7 cellular contexts compared by ENCODE assay signal in the genomic region with DNA sequence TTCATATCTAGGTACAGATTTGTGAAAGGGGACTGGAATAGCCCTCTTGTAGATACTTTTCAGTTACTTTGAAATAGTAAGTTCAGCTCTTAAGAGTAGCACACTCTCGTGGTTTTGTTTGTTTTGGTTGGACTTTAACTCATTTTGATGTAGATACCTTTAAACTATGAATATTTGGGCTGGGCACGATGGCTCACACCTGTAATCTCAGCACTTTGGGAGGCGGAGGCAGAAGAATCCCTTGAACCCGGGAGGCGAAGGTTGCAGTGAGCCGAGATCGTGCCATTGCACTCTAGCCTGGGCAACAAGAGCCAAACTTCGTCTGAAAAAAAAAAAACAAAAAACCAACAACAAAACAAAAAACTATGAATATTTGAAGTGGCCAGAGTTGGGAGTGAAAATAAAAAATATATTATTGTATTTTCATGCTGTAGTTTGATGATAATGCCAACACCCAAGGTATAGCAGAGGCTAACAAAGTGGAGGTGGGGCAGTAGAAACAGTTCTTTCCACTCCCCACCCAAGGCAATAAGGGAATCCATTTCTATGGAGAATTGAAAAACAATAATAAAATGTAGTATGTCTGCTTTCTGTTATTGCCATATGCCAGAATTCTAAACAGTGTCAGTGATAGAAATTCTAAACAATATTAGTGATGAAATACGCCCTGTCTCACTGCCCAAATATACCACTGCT. TPM values are rescaled to one million over a fixed set of nuclear protein-coding genes. Genes with fewer than 3 reads are reported as not detected.
DNase-seq lines count a peak whose midpoint lies in the region; ATAC-seq and TF ChIP-seq lines count a peak whose summit lies in the region.

No MANE protein-coding gene starts in this region.

- 48% methylated on average over 9 of the region's 9 CpGs for WGBS in right cardiac atrium

- H3K9me3 Mint-ChIP-seq in GM23338, result no peaks in the 10 kb centered on the region

- peaks cover 32% of the 10 kb centered on the region for H3K4me1 Mint-ChIP-seq in GM23338

- peaks cover 6% of the 10 kb centered on the region; the same call in 1 of the 2 replicates for H3K36me3 ChIP-seq in GM23338 (ENCODE audit: insufficient read depth)
- peaks cover 40% of the 10 kb centered on the region for H3K36me3 ChIP-seq in WERI-Rb-1

- no peak overlapping the region for H2AFZ ChIP-seq in GM23338

- H3K27me3 ChIP-seq in GM23338 (ENCODE audit: insufficient read depth) (no peaks in the 10 kb centered on the region), WERI-Rb-1 (ENCODE audit: insufficient read depth, low read depth, severe bottlenecking) (no peaks in the 10 kb centered on the region), right cardiac atrium (ENCODE audit: control insufficient read depth, insufficient read depth) (no peaks in the 10 kb centered on the region)

- ATAC-seq in GM23338, result no peak
- ATAC-seq in right cardiac atrium, result no peak
- ATAC-seq in HG02798 (IDR thresholded peaks at IDR 0.05; ENCODE audit: poor library complexity, unreplicated experiment), result no peak
- ATAC-seq in GM21447 (IDR thresholded peaks at IDR 0.05; ENCODE audit: unreplicated experiment), result no peak

- no peaks in the 10 kb centered on the region for H3K9me2 ChIP-seq in GM23338 (ENCODE audit: insufficient read depth)

- no peaks in the 10 kb centered on the region for H3K9me3 ChIP-seq in WERI-Rb-1 (ENCODE audit: severe bottlenecking)
- H3K9me3 ChIP-seq in right cardiac atrium (ENCODE audit: control insufficient read depth, low read length), result no peaks in the 10 kb centered on the region

- no peaks in the 10 kb centered on the region for H3K27me3 Mint-ChIP-seq in GM23338 (ENCODE audit: insufficient read depth, low read depth, poor library complexity)

- peaks cover 14% of the 10 kb centered on the region for H3K36me3 Mint-ChIP-seq in GM23338 (ENCODE audit: low read depth)

- H3K4me3 Mint-ChIP-seq in GM23338, result peak overlapping the region; percentile 96

- no peak overlapping the region for H3K27ac ChIP-seq in GM23338 (ENCODE audit: low read depth)
- H3K27ac ChIP-seq in WERI-Rb-1, result peak overlapping the region; percentile 94
- H3K27ac ChIP-seq in right cardiac atrium (ENCODE audit: low read length), result no peak overlapping the region
- peak overlapping the region in 2 of 21 experiments; percentile 88 to 93 for H3K27ac ChIP-seq in skin epidermis

- H3F3A ChIP-seq in GM23338 (replicated peaks; ENCODE audit: low read depth), result no peaks in the 10 kb centered on the region

- H3K79me2 ChIP-seq in GM23338 (replicated peaks; ENCODE audit: insufficient read depth), result peaks cover 64% of the 10 kb centered on the region

- H3K4me2 ChIP-seq in GM23338, result peak overlapping the region; percentile 91

- peak overlapping the region; percentile 54; the same call in 1 of the 2 replicates for H3K27ac Mint-ChIP-seq in GM23338

- peaks cover 40% of the 10 kb centered on the region for H4K20me1 ChIP-seq in GM23338 (replicated peaks; ENCODE audit: insufficient read depth)

- DNase-seq in GM23338 (ENCODE audit: low spot score) (no peak), WERI-Rb-1 (no peak), right cardiac atrium (no peak)
- DNase-seq in activated CD4-positive, CD25-positive, alpha-beta regulatory T cell (lab: John Stamatoyannopoulos, UW), result no peak

- TF ChIP-seq CTCF in GM23338 (conservative IDR thresholded peaks at IDR 0.05; ENCODE audit: low read depth in 2 of 2), result no peak
- TF ChIP-seq CTCF in WERI-Rb-1 (IDR thresholded peaks at IDR 0.05; ENCODE audit: low read depth, low read length), result no peak

- H3K4me1 ChIP-seq in GM23338 (ENCODE audit: insufficient read depth) (peaks cover 27% of the 10 kb centered on the region), right cardiac atrium (ENCODE audit: control insufficient read depth, insufficient read depth, low read length) (no peaks in the 10 kb centered on the region)

- intact Hi-C loops in right cardiac atrium (cut with DNase I), result no loop called here

- H3K4me3 ChIP-seq in GM23338 (peak overlapping the region; percentile 97), WERI-Rb-1 (ENCODE audit: low read depth, low read length) (peak overlapping the region; percentile 66), right cardiac atrium (ENCODE audit: low read length) (peak overlapping the region; percentile 86), skin epidermis (peak overlapping the region in 5 of 7 experiments; percentile 68 to 96 (median 72))

TF ChIP-seq in GM23338, 12 proteins besides CTCF, POLR2A, EP300 and RAD21:
- TF ChIP-seq, protein P1, sequence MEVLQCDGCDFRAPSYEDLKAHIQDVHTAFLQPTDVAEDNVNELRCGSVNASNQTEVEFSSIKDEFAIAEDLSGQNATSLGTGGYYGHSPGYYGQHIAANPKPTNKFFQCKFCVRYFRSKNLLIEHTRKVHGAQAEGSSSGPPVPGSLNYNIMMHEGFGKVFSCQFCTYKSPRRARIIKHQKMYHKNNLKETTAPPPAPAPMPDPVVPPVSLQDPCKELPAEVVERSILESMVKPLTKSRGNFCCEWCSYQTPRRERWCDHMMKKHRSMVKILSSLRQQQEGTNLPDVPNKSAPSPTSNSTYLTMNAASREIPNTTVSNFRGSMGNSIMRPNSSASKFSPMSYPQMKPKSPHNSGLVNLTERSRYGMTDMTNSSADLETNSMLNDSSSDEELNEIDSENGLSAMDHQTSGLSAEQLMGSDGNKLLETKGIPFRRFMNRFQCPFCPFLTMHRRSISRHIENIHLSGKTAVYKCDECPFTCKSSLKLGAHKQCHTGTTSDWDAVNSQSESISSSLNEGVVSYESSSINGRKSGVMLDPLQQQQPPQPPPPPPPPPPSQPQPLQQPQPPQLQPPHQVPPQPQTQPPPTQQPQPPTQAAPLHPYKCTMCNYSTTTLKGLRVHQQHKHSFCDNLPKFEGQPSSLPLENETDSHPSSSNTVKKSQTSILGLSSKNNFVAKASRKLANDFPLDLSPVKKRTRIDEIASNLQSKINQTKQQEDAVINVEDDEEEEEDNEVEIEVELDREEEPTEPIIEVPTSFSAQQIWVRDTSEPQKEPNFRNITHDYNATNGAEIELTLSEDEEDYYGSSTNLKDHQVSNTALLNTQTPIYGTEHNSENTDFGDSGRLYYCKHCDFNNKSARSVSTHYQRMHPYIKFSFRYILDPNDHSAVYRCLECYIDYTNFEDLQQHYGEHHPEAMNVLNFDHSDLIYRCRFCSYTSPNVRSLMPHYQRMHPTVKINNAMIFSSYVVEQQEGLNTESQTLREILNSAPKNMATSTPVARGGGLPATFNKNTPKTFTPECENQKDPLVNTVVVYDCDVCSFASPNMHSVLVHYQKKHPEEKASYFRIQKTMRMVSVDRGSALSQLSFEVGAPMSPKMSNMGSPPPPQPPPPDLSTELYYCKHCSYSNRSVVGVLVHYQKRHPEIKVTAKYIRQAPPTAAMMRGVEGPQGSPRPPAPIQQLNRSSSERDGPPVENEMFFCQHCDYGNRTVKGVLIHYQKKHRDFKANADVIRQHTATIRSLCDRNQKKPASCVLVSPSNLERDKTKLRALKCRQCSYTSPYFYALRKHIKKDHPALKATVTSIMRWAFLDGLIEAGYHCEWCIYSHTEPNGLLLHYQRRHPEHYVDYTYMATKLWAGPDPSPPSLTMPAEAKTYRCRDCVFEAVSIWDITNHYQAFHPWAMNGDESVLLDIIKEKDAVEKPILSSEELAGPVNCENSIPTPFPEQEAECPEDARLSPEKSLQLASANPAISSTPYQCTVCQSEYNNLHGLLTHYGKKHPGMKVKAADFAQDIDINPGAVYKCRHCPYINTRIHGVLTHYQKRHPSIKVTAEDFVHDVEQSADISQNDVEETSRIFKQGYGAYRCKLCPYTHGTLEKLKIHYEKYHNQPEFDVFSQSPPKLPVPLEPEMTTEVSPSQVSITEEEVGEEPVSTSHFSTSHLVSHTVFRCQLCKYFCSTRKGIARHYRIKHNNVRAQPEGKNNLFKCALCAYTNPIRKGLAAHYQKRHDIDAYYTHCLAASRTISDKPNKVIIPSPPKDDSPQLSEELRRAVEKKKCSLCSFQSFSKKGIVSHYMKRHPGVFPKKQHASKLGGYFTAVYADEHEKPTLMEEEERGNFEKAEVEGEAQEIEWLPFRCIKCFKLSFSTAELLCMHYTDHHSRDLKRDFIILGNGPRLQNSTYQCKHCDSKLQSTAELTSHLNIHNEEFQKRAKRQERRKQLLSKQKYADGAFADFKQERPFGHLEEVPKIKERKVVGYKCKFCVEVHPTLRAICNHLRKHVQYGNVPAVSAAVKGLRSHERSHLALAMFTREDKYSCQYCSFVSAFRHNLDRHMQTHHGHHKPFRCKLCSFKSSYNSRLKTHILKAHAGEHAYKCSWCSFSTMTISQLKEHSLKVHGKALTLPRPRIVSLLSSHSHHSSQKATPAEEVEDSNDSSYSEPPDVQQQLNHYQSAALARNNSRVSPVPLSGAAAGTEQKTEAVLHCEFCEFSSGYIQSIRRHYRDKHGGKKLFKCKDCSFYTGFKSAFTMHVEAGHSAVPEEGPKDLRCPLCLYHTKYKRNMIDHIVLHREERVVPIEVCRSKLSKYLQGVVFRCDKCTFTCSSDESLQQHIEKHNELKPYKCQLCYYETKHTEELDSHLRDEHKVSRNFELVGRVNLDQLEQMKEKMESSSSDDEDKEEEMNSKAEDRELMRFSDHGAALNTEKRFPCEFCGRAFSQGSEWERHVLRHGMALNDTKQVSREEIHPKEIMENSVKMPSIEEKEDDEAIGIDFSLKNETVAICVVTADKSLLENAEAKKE (CRISPR knock-in tag; IDR thresholded peaks at IDR 0.05), result no peak
- no peak for TF ChIP-seq EZH2phosphoT487 (IDR thresholded peaks at IDR 0.05; ENCODE audit: unreplicated experiment)

RNA-seq across cellular contexts. Expression of gene ZNF326, which starts 1.7 kb away (rescaled TPM):
- 21.9 and 28.6 TPM in 2 replicates for total RNA-seq in GM23338 (2014; rRNA removed; shearing (Covaris generic))
- polyA plus RNA-seq in GM23338 (2016; fragmentation: Nextera tagmentation; extraction: Ambion mirVana), result 31.1 and 35.1 TPM in 2 replicates
- total RNA-seq in right cardiac atrium, result 10 to 100 TPM; 12.6 to 16.5 (median 14.2) TPM
- polyA plus RNA-seq in right cardiac atrium, result 10.0 TPM
